Comparison of ENCODE assay signal across 8 cellular contexts in the genomic region with DNA sequence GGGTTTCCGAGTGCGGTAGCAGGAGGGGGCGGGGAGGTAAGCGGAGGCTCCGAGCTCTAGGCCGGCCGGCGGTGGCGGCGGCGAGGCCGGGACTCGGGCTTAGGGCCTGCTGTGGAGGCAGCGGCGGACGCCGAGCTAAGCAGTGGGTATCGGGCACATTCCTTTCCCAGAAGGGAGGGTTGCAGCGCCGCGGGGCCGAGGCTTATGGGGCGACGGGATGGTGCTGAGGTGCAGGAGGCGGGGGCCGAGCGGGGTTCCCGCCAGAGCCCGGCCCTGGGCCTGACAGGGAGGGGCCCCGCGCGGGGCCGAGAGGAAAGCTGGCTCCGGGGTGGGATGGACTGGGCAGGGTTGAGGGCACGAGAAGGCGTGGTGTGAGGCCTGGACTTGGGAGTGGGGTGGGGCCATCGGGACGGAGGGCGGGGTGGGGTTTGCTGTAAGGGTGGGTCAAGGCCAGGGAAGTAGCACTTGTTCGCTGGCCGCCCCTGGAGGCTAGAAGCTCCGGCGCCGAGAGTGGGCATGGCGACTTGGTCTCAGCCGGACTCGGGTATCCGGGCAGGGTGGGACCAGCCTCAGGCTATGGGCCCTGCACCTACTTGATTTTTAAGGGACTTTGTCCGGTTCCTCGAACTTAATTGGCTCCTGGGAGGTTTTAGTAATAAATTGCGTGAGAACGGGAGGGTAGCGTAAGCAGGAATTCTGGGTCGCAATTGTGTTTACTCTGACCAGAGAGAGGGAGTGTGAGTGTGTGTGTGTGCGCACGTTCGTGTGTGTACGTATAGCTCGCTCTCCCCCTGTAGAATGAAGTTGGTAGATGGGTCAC. TPM values are rescaled to one million over a fixed set of nuclear protein-coding genes. Genes with fewer than 3 reads are reported as not detected.
A peak's percentile ranks its signal among the peaks of the same experiment; 100 is the strongest.
DNase-seq lines count a peak whose midpoint lies in the region; ATAC-seq and TF ChIP-seq lines count a peak whose summit lies in the region.

A gene with protein sequence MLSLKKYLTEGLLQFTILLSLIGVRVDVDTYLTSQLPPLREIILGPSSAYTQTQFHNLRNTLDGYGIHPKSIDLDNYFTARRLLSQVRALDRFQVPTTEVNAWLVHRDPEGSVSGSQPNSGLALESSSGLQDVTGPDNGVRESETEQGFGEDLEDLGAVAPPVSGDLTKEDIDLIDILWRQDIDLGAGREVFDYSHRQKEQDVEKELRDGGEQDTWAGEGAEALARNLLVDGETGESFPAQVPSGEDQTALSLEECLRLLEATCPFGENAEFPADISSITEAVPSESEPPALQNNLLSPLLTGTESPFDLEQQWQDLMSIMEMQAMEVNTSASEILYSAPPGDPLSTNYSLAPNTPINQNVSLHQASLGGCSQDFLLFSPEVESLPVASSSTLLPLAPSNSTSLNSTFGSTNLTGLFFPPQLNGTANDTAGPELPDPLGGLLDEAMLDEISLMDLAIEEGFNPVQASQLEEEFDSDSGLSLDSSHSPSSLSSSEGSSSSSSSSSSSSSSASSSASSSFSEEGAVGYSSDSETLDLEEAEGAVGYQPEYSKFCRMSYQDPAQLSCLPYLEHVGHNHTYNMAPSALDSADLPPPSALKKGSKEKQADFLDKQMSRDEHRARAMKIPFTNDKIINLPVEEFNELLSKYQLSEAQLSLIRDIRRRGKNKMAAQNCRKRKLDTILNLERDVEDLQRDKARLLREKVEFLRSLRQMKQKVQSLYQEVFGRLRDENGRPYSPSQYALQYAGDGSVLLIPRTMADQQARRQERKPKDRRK (plus strand): TSS at position 39 of the 820 bp plus-strand sequence. CDS start 2,760 bp downstream, outside the sequence.

- intact Hi-C loops in right lobe of liver (cut with DNase I), result no loop called here

- H3K4me3 ChIP-seq in ectodermal cell (ENCODE audit: insufficient read depth, low read depth, low read length) (peak within 1 kb of the TSS; percentile 88), right lobe of liver (peak within 1 kb of the TSS; percentile 66 to 88 (median 83))

- H3K9me3 Mint-ChIP-seq in T-cell, result no peaks in the 10 kb centered on the region

- no peaks in the 10 kb centered on the region for H3K27me3 Mint-ChIP-seq in T-cell

- peak within 1 kb of the TSS; percentile 99 for H3K27ac Mint-ChIP-seq in T-cell

- H3K4me1 ChIP-seq in ectodermal cell (ENCODE audit: control insufficient read depth, insufficient read depth, low read length) (peaks cover 47% of the 10 kb centered on the region), right lobe of liver (peaks cover 2 to 48% (median 17%) of the 10 kb centered on the region in 4 donors)

- ATAC-seq in T-cell (replicated peaks in 1 of 4) (peak; percentile 7 to 17 (median 12)), right lobe of liver (peak; percentile 71 to 84 (median 74))

- H3K27me3 ChIP-seq in ectodermal cell (ENCODE audit: control insufficient read depth, insufficient read depth, low read length, poor library complexity, severe bottlenecking), result no peaks in the 10 kb centered on the region
- H3K27me3 ChIP-seq in right lobe of liver, result no peaks in the 10 kb centered on the region

- 1% methylated on average over 59 of the region's 59 CpGs for WGBS in ectodermal cell, 2 experiments
- 0% methylated on average over 39 of the region's 59 CpGs for WGBS in right lobe of liver (ENCODE audit: insufficient coverage, low coverage, low lambda C conversion rate, missing lambda C conversion rate)

- H3K36me3 Mint-ChIP-seq in T-cell, result peaks cover 22% of the 10 kb centered on the region

- POLR2A ChIA-PET in T-cell (lab: Charles Lee), result interaction anchor here (0.6 kb wide), 3 partner anchors 25 to 209 kb away, joined by 3 to 11 read pairs (median 6); a partner anchor contains a TSS

- H3K36me3 ChIP-seq in ectodermal cell (ENCODE audit: control insufficient read depth, insufficient read depth, low read length) (peaks cover 10% of the 10 kb centered on the region), right lobe of liver (peaks cover 0 to 11% (median 0%) of the 10 kb centered on the region in 4 donors)

- H3K4me1 Mint-ChIP-seq in T-cell, result peaks cover 60 to 68% (median 64%) of the 10 kb centered on the region in 3 donors

- peak; percentile 88 for TF ChIP-seq POLR2A in right lobe of liver (IDR thresholded peaks at IDR 0.05)

- H3K9me3 ChIP-seq in ectodermal cell (ENCODE audit: control insufficient read depth, low read length), result no peaks in the 10 kb centered on the region
- no peaks in the 10 kb centered on the region for H3K9me3 ChIP-seq in right lobe of liver

- no peak for TF ChIP-seq CTCF in right lobe of liver (IDR thresholded peaks at IDR 0.05)

- DNase-seq in stimulated activated CD4-positive, alpha-beta T cell treated with anti-CD3 and anti-CD28 coated beads, Interleukin-12 subunit alpha, Interleukin-12 subunit beta, amount 100 ng/mL, for 24 hours (ENCODE audit: low read depth in 2 of 2), result peak; percentile 21 to 48
- no peak for DNase-seq in stimulated activated CD4-positive, alpha-beta T cell treated with anti-CD3 and anti-CD28 coated beads, Interleukin-4, amount 100 ng/mL, for 1 hour
- DNase-seq in HCEC 1CT, result peak; percentile 94
- DNase-seq in M059J (ENCODE audit: low read depth), result peak; percentile 89
- DNase-seq in T-cell, result peak in 9 of 34 experiments; percentile 8 to 22 (median 17)
- DNase-seq in right lobe of liver, result peak; percentile 95 to 97 (median 97)
- peak; percentile 52 to 61 for DNase-seq in stimulated activated CD8-positive, alpha-beta memory T cell treated with anti-CD3 and anti-CD28 coated beads, Interleukin-7, amount 100 ng/mL, for 48 hours (ENCODE audit: extremely low read depth in 1 of 2, low read depth in 1 of 2)

- CTCF ChIA-PET in T-cell (lab: Charles Lee), result interaction anchor here in 1 of 2 donors (0.7 to 3.1 kb wide), 10 partner anchors 12 to 390 kb away, joined by 3 to 13 read pairs (median 4); a partner anchor contains a TSS

- H3K27ac ChIP-seq in ectodermal cell (ENCODE audit: insufficient read depth, low read depth, low read length, poor library complexity, severe bottlenecking) (peak within 1 kb of the TSS; percentile 95), right lobe of liver (peak within 1 kb of the TSS; percentile 91 to 96 (median 94))

- peak within 1 kb of the TSS; percentile 76 to 97 (median 90) for H3K4me3 Mint-ChIP-seq in T-cell

RNA-seq across cellular contexts. Expression of the gene that starts here (rescaled TPM):
- total RNA-seq in M059J (2014; rRNA removed; shearing (Covaris generic)), result 44.3 and 68.7 TPM in 2 replicates
- total RNA-seq in T-cell, result 10 to 100 TPM; 30.3 to 61.6 (median 43.9) TPM
- 140 TPM for polyA plus RNA-seq in ectodermal cell (2013, experiment 1 of 4)
- 152 TPM for polyA plus RNA-seq in ectodermal cell (2013, experiment 2 of 4)
- polyA plus RNA-seq in ectodermal cell (2013, experiment 3 of 4), result 101 TPM
- polyA plus RNA-seq in ectodermal cell (2013, experiment 4 of 4), result 109 TPM
- total RNA-seq in right lobe of liver, result 100 to 1,000 TPM in 4 of 6 experiments, 10 to 100 TPM in 2; 63.1 to 156 (median 117) TPM
